In the genomic region with DNA sequence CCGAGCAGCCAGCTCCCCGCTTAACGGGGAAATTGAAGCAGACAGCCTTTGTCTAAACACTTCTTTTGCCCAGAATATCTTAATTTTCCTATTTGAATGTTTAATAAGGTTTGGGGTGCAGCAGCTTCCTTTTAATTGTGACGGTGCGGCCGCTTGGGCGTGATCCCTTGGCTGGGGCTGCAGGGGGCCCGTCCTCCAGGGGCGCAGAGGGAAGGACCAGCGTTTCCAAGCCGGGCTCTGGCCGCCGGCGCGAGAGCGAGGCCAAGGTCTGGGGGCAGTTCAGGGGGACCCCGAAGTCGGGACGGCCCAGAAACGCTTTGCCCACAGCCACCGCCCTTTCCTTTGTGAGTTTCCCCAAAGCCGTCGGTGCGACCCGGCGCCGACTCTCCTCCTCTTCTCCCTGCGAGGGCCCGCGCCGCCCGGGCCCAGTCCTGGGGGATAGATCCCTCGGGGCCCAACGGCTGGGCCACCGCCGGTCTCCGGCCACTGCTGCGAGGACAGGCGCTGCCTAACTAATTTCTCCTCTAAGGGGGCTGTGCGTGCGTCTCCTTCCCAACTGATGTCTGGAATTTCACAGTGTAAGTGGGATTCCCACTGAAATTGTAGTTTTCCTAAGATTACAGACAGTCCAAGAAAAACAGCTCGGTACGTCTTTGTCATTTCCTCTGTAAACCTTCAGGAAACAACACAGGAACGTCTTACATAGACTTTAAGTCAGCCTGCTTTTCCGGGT, we compare ENCODE assay signal across 1 cellular context.
TF ChIP-seq lines count a peak whose summit lies in the region.

No MANE protein-coding gene starts in this region.

TF ChIP-seq in WTC11, 78 proteins besides CTCF, POLR2A, EP300 and RAD21 (continued from another document):
- TF ChIP-seq, protein P1, sequence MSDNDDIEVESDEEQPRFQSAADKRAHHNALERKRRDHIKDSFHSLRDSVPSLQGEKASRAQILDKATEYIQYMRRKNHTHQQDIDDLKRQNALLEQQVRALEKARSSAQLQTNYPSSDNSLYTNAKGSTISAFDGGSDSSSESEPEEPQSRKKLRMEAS (CRISPR knock-in tag; IDR thresholded peaks at IDR 0.05): no peak
- TF ChIP-seq KAT7 (CRISPR knock-in tag; IDR thresholded peaks at IDR 0.05; ENCODE audit: borderline replicate concordance) (no peak), ZNF138 (CRISPR knock-in tag; conservative IDR thresholded peaks at IDR 0.05) (no peak), IRF2 (CRISPR knock-in tag; IDR thresholded peaks at IDR 0.05; ENCODE audit: borderline replicate concordance, low read depth) (no peak), JUN (CRISPR knock-in tag; IDR thresholded peaks at IDR 0.05) (no peak), PRRX2 (CRISPR knock-in tag; IDR thresholded peaks at IDR 0.05) (no peak), TP53 (CRISPR knock-in tag; IDR thresholded peaks at IDR 0.05) (no peak), RORB (CRISPR knock-in tag; IDR thresholded peaks at IDR 0.05) (no peak), ZNF219 (CRISPR knock-in tag; IDR thresholded peaks at IDR 0.05; ENCODE audit: borderline replicate concordance) (no peak), MYBL2 (CRISPR knock-in tag; IDR thresholded peaks at IDR 0.05) (no peak)
- TF ChIP-seq, protein P2, sequence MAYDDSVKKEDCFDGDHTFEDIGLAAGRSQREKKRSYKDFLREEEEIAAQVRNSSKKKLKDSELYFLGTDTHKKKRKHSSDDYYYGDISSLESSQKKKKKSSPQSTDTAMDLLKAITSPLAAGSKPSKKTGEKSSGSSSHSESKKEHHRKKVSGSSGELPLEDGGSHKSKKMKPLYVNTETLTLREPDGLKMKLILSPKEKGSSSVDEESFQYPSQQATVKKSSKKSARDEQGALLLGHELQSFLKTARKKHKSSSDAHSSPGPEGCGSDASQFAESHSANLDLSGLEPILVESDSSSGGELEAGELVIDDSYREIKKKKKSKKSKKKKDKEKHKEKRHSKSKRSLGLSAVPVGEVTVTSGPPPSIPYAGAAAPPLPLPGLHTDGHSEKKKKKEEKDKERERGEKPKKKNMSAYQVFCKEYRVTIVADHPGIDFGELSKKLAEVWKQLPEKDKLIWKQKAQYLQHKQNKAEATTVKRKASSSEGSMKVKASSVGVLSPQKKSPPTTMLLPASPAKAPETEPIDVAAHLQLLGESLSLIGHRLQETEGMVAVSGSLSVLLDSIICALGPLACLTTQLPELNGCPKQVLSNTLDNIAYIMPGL (CRISPR knock-in tag; IDR thresholded peaks at IDR 0.05): no peak
- TF ChIP-seq, protein P3, sequence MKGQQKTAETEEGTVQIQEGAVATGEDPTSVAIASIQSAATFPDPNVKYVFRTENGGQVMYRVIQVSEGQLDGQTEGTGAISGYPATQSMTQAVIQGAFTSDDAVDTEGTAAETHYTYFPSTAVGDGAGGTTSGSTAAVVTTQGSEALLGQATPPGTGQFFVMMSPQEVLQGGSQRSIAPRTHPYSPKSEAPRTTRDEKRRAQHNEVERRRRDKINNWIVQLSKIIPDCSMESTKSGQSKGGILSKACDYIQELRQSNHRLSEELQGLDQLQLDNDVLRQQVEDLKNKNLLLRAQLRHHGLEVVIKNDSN (CRISPR knock-in tag; IDR thresholded peaks at IDR 0.05): no peak
